ENCODE assay signal across 26 cellular contexts in genomic region chr7:112359086-112359485, GRCh38.
"Had no signal": no experiment of that assay in that cellular context is flagged by ENCODE, and none has a peak within 500 bp of the region (broad histone marks: within the 10 kb centered on the region; RNA-seq: fewer than 3 reads in every experiment).

No MANE protein-coding gene starts in this region.

- H3K4me3 ChIP-seq: stomach, suprapubic skin, testis, thoracic aorta, thyroid gland, tibial artery, tibial nerve, transverse colon, upper lobe of left lung, upper lobe of right lung, uterus, vagina had no signal

- FAIRE-seq: urothelium cell line had no signal

- H3K36me3 ChIP-seq: stomach, suprapubic skin, thoracic aorta, thyroid gland, tibial artery, tibial nerve, transverse colon, upper lobe of left lung, upper lobe of right lung, uterus, vagina had no signal

- H3K9me3 ChIP-seq: testis, thoracic aorta, thyroid gland, transverse colon, upper lobe of left lung, upper lobe of right lung, vagina had no signal

- ATAC-seq: stimulated activated effector memory CD8-positive, alpha-beta T cell treated with anti-CD3 and anti-CD28 coated beads, Interleukin-12 subunit alpha, Interleukin-12 subunit beta, amount 100 ng/mL, for 72 hours; stimulated activated memory B cell treated with anti-CD40 and anti-IgM and Interleukin-4, amounts not matched to agents 10 μg/mL and 1 μg/mL and 100 μg/mL, for 72 hours; stimulated activated naive B cell treated with anti-CD40 and anti-IgM and Interleukin-4, amounts not matched to agents 10 μg/mL and 1 μg/mL and 100 μg/mL, for 72 hours; stimulated activated naive CD8-positive, alpha-beta T cell treated with anti-CD3 and anti-CD28 coated beads, Interleukin-15, amount 100 ng/mL, for 72 hours; stimulated activated naive CD8-positive, alpha-beta T cell treated with anti-CD3 and anti-CD28 coated beads, Interleukin-15, Interleukin-2, amounts not matched to agents 100 U/mL and 50 U/mL, for 24 hours; upper lobe of right lung had no signal

- DNase-seq: stimulated activated CD4-positive, alpha-beta T cell treated with anti-CD3 and anti-CD28 coated beads, Interleukin-2, amount 100 ng/mL, for 48 hours; stimulated activated CD4-positive, alpha-beta T cell treated with anti-CD3 and anti-CD28 coated beads, Interleukin-4, amount 100 ng/mL, for 1 hour; stimulated activated CD4-positive, alpha-beta T cell treated with anti-CD3 and anti-CD28 coated beads, Interleukin-4, amount 100 ng/mL, for 24 hours; stimulated activated CD4-positive, alpha-beta T cell treated with anti-CD3 and anti-CD28 coated beads, Interleukin-4, amount 100 ng/mL, for 4 hours; stimulated activated CD8-positive, alpha-beta memory T cell treated with anti-CD3 and anti-CD28 coated beads, Interleukin-4, amount 100 ng/mL, for 48 hours; stimulated activated naive B cell treated with anti-CD40 and anti-IgM and Interleukin-4, amounts not matched to agents 10 μg/mL and 1 μg/mL and 100 μg/mL, for 72 hours; stimulated activated naive CD4-positive, alpha-beta T cell; stimulated activated naive CD4-positive, alpha-beta T cell treated with Interleukin-2 at 50 U/mL for 16 hours; stimulated activated naive CD8-positive, alpha-beta T cell treated with anti-CD3 and anti-CD28 coated beads, Interleukin-15, amount 100 ng/mL, for 72 hours; stimulated activated naive CD8-positive, alpha-beta T cell treated with anti-CD3 and anti-CD28 coated beads, Interleukin-15, Interleukin-2, amounts not matched to agents 100 U/mL and 50 U/mL, for 24 hours; stomach; substantia nigra; testis; thyroid gland; tibial artery; transverse colon; upper lobe of left lung; upper lobe of right lung; uterus had no signal

- H3K27me3 ChIP-seq: stomach, suprapubic skin, testis, thyroid gland, tibial artery, tibial nerve, transverse colon, upper lobe of left lung, upper lobe of right lung, uterus, vagina had no signal

- H3K27ac ChIP-seq: stomach, suprapubic skin, testis, thoracic aorta, thyroid gland, tibial artery, tibial nerve, transverse colon, upper lobe of left lung, upper lobe of right lung, uterus, vagina had no signal

- H3K4me1 ChIP-seq: stomach, suprapubic skin, testis, tibial artery, tibial nerve, transverse colon, uterus, vagina had no signal
